ENCODE assay signal across 1 cellular context in genomic region chr17:73156166-73156840, GRCh38.
TF ChIP-seq lines count a peak whose summit lies in the region.

No MANE protein-coding gene starts in this region.

TF ChIP-seq in K562, 482 proteins besides CTCF, POLR2A, EP300 and RAD21 (continued from another document):
- TF ChIP-seq FOXP1 (CRISPR knock-in tag; IDR thresholded peaks at IDR 0.05) (no peak), UBTF (IDR thresholded peaks at IDR 0.05; ENCODE audit: borderline replicate concordance in 1 of 2, low read depth in 2 of 2, low read length in 2 of 2) (0 out of 4 replicates have a peak, but pooled peaks of 1 of the 2 experiments have one; percentile 21)
